Comparison of ENCODE assay signal across 10 cellular contexts in genomic region chr11:64764753-64765152, GRCh38. TPM values are rescaled to one million over a fixed set of nuclear protein-coding genes. Genes with fewer than 3 reads are reported as not detected.
A peak's percentile ranks its signal among the peaks of the same experiment; 100 is the strongest.
DNase-seq lines count a peak whose midpoint lies in the region; ATAC-seq and TF ChIP-seq lines count a peak whose summit lies in the region.
"Had no signal": no experiment of that assay in that cellular context is flagged by ENCODE, and none has a peak within 500 bp of the region (broad histone marks: within the 10 kb centered on the region; RNA-seq: fewer than 3 reads in every experiment).

No MANE protein-coding gene starts in this region.

- H3K9ac ChIP-seq in neural progenitor cell = no peak overlapping the region

- H2AFZ ChIP-seq in neural progenitor cell (replicated peaks) = no peak overlapping the region

- CTCF ChIA-PET in CD8-positive, alpha-beta memory T cell (lab: Charles Lee) = interaction anchor here (1.4 to 26.7 kb wide), 4 partner anchors 10 to 17 kb away, joined by 3 to 441 read pairs (median 8); partner anchors contain the start of genes RASGRP2 and SF1

- peaks cover 98% of the 10 kb centered on the region for H4K20me1 ChIP-seq in neural progenitor cell (ENCODE audit: low read depth)

- peak overlapping the region; percentile 77 to 97 (median 90) for H3K27ac Mint-ChIP-seq in CD8-positive, alpha-beta memory T cell
- H3K27ac Mint-ChIP-seq in IgD-negative memory B cell (peak overlapping the region; percentile 95 to 99 (median 96)), neural progenitor cell (no peak overlapping the region)
- H3K27ac Mint-ChIP-seq in central memory CD8-positive, alpha-beta T cell (ENCODE audit: low read depth) = peak overlapping the region; percentile 89

- no peaks in the 10 kb centered on the region for H3K27me3 ChIP-seq in CD8-positive, alpha-beta memory T cell (ENCODE audit: insufficient read depth, low read length, poor library complexity, severe bottlenecking)
- H3K27me3 ChIP-seq in neural progenitor cell = no peaks in the 10 kb centered on the region

- peaks cover 21 to 77% (median 39%) of the 10 kb centered on the region in 3 donors for H3K36me3 Mint-ChIP-seq in CD8-positive, alpha-beta memory T cell
- H3K36me3 Mint-ChIP-seq in IgD-negative memory B cell (peaks cover 15% of the 10 kb centered on the region), neural progenitor cell (peaks cover 39% of the 10 kb centered on the region)
- H3K36me3 Mint-ChIP-seq in central memory CD8-positive, alpha-beta T cell (ENCODE audit: insufficient read depth) = peaks cover 90% of the 10 kb centered on the region

- no peak for TF ChIP-seq CTCF in neural progenitor cell (IDR thresholded peaks at IDR 0.05)

- peak overlapping the region; percentile 47 for H3K4me3 ChIP-seq in CD8-positive, alpha-beta memory T cell (ENCODE audit: low read length)
- no peak overlapping the region for H3K4me3 ChIP-seq in neural progenitor cell
- H3K4me3 ChIP-seq: HAP-1 had no signal

- peaks cover 87 to 95% (median 91%) of the 10 kb centered on the region in 3 donors for H3K4me1 Mint-ChIP-seq in CD8-positive, alpha-beta memory T cell
- H3K4me1 Mint-ChIP-seq in IgD-negative memory B cell = peaks cover 45 to 62% (median 54%) of the 10 kb centered on the region in 3 donors
- H3K4me1 Mint-ChIP-seq in central memory CD8-positive, alpha-beta T cell = peaks cover 88% of the 10 kb centered on the region
- peaks cover 79% of the 10 kb centered on the region for H3K4me1 Mint-ChIP-seq in neural progenitor cell

- peaks cover 43% of the 10 kb centered on the region for H3K36me3 ChIP-seq in CD8-positive, alpha-beta memory T cell (ENCODE audit: insufficient read depth, low read length)
- H3K36me3 ChIP-seq in neural progenitor cell = peaks cover 19% of the 10 kb centered on the region

- peaks cover 92% of the 10 kb centered on the region for H3K4me1 ChIP-seq in CD8-positive, alpha-beta memory T cell (ENCODE audit: insufficient read depth, low read length)
- H3K4me1 ChIP-seq in neural progenitor cell = peaks cover 53% of the 10 kb centered on the region

- ATAC-seq in central memory CD8-positive, alpha-beta T cell (replicated peaks; ENCODE audit: extremely low read depth, poor library complexity, severe bottlenecking) = no peak
- no peak for ATAC-seq in GM21447 (IDR thresholded peaks at IDR 0.05; ENCODE audit: unreplicated experiment)

- no peak overlapping the region for H3K27ac ChIP-seq in CD8-positive, alpha-beta memory T cell (ENCODE audit: low read depth, low read length)
- H3K27ac ChIP-seq in neural progenitor cell = peak overlapping the region; percentile 63

- H3K9me3 ChIP-seq in CD8-positive, alpha-beta memory T cell (ENCODE audit: low read length) = no peaks in the 10 kb centered on the region
- no peaks in the 10 kb centered on the region for H3K9me3 ChIP-seq in neural progenitor cell (ENCODE audit: low read depth)
- H3K9me3 ChIP-seq: HAP-1 had no signal

- POLR2A ChIA-PET in CD8-positive, alpha-beta memory T cell (lab: Charles Lee) = interaction anchor here (0.6 to 15.8 kb wide), 6 partner anchors 10 to 480 kb away, joined by 3 to 220 read pairs (median 11); partner anchors contain the start of genes RASGRP2 and SF1

- H3K4me3 Mint-ChIP-seq in CD8-positive, alpha-beta memory T cell = peak overlapping the region; percentile 74 to 84 (median 79)
- H3K4me3 Mint-ChIP-seq in IgD-negative memory B cell = peak overlapping the region; percentile 68 to 93 (median 90)
- peak overlapping the region; percentile 76 for H3K4me3 Mint-ChIP-seq in central memory CD8-positive, alpha-beta T cell
- H3K4me3 Mint-ChIP-seq in neural progenitor cell = peak overlapping the region; percentile 54

- peaks cover 0 to 6% of the 10 kb centered on the region in 2 donors for H3K27me3 Mint-ChIP-seq in CD8-positive, alpha-beta memory T cell
- H3K27me3 Mint-ChIP-seq in IgD-negative memory B cell = peaks cover 3% of the 10 kb centered on the region
- H3K27me3 Mint-ChIP-seq in central memory CD8-positive, alpha-beta T cell = no peaks in the 10 kb centered on the region
- H3K27me3 Mint-ChIP-seq in neural progenitor cell (ENCODE audit: insufficient read depth, low read depth) = peaks cover 24% of the 10 kb centered on the region

- no peak overlapping the region for H3K4me2 ChIP-seq in neural progenitor cell

- H3K9me3 Mint-ChIP-seq in CD8-positive, alpha-beta memory T cell = no peaks in the 10 kb centered on the region
- no peaks in the 10 kb centered on the region for H3K9me3 Mint-ChIP-seq in IgD-negative memory B cell
- H3K9me3 Mint-ChIP-seq in central memory CD8-positive, alpha-beta T cell = no peaks in the 10 kb centered on the region
- H3K9me3 Mint-ChIP-seq in neural progenitor cell = no peaks in the 10 kb centered on the region

- H3F3A ChIP-seq in neural progenitor cell (ENCODE audit: low read depth) = peaks cover 98% of the 10 kb centered on the region

- DNase-seq in CD8-positive, alpha-beta memory T cell = peak in 1 of 5 donors; percentile 41
- no peak for DNase-seq in central memory CD8-positive, alpha-beta T cell (ENCODE audit: low spot score in 2 of 2)
- DNase-seq in neural progenitor cell (ENCODE audit: low spot score) (no peak), NCI-H2081 treated with DMSO at 0.1 percent for 48 hours (lab: John Stamatoyannopoulos, UW) (no peak), DMS79 (lab: John Stamatoyannopoulos, UW) (no peak), ureter (ENCODE audit: low spot score) (no peak)
- DNase-seq: NCI-H2081 had no signal

- H3K79me2 ChIP-seq in neural progenitor cell (ENCODE audit: low read depth) = peaks cover 43% of the 10 kb centered on the region

RNA-seq across cellular contexts. Expression of gene PYGM, which starts 5.0 kb away (rescaled TPM):
- total RNA-seq in CD8-positive, alpha-beta memory T cell = 1 to 10 TPM; 2.2 TPM
- 0.15 TPM for polyA plus RNA-seq in CD8-positive, alpha-beta memory T cell
- polyA plus RNA-seq in IgD-negative memory B cell = 2.0 TPM
- total RNA-seq in neural progenitor cell (ENCODE audit: low replicate concordance) (1.4 and 2.2 TPM in 2 replicates), ureter (11.4 TPM)

RNA-seq across cellular contexts. Expression of gene SF1, which starts 13.6 kb away (rescaled TPM):
- total RNA-seq in CD8-positive, alpha-beta memory T cell = 100 to 1,000 TPM; 403 to 423 TPM
- polyA plus RNA-seq in CD8-positive, alpha-beta memory T cell = 176 TPM
- 170 TPM for polyA plus RNA-seq in IgD-negative memory B cell
- total RNA-seq in neural progenitor cell (ENCODE audit: low replicate concordance) (140 and 193 TPM in 2 replicates), ureter (391 TPM)

RNA-seq across cellular contexts. Expression of gene RASGRP2, which starts 20.8 kb away (rescaled TPM):
- 10 to 100 TPM; 30.2 to 33.5 TPM for total RNA-seq in CD8-positive, alpha-beta memory T cell
- 145 TPM for polyA plus RNA-seq in CD8-positive, alpha-beta memory T cell
- polyA plus RNA-seq in IgD-negative memory B cell = 350 TPM
- total RNA-seq in neural progenitor cell (ENCODE audit: low replicate concordance) (0.06 and 1.8 TPM in 2 replicates), ureter (23.3 TPM)

RNA-seq across cellular contexts. Expression of gene MAP4K2, which starts 38.3 kb away (rescaled TPM):
- total RNA-seq in CD8-positive, alpha-beta memory T cell = 10 to 100 TPM; 54.8 to 55.3 TPM
- polyA plus RNA-seq in CD8-positive, alpha-beta memory T cell = 39.0 TPM
- polyA plus RNA-seq in IgD-negative memory B cell = 68.1 TPM
- total RNA-seq in neural progenitor cell (ENCODE audit: low replicate concordance) (15.8 and 27.7 TPM in 2 replicates), ureter (14.0 TPM)

RNA-seq across cellular contexts. Expression of gene NRXN2, which starts 41.8 kb away (rescaled TPM):
- total RNA-seq in CD8-positive, alpha-beta memory T cell = under 1 TPM; 0.55 to 0.75 TPM
- not detected for polyA plus RNA-seq in CD8-positive, alpha-beta memory T cell
- polyA plus RNA-seq in IgD-negative memory B cell = not detected
- total RNA-seq in neural progenitor cell (ENCODE audit: low replicate concordance) (2.2 and 9.2 TPM in 2 replicates), ureter (11.6 TPM)
